In genomic region chr9:38091310-38092199, GRCh38 we compare ENCODE assay signal across 1 cellular context.
TF ChIP-seq lines count a peak whose summit lies in the region.

No MANE protein-coding gene starts in this region.

TF ChIP-seq in H1, 55 proteins besides CTCF, POLR2A, EP300 and RAD21:
- no peak for TF ChIP-seq RNF2 (IDR thresholded peaks at IDR 0.05; ENCODE audit: borderline replicate concordance, low read depth, low read length, missing control alignments, poor library complexity, severe bottlenecking)
- TF ChIP-seq TCF12 (IDR thresholded peaks at IDR 0.05; ENCODE audit: low read depth, low read length): no peak
- no peak for TF ChIP-seq PHF8 (conservative IDR thresholded peaks at IDR 0.05; ENCODE audit: low read depth, low read length)
- TF ChIP-seq TEAD4 (IDR thresholded peaks at IDR 0.05; ENCODE audit: low read depth, low read length): no peak
- no peak for TF ChIP-seq CTBP2 (IDR thresholded peaks at IDR 0.05; ENCODE audit: borderline replicate concordance, insufficient read depth, insufficient read length, low read length)
- TF ChIP-seq RFX5 (IDR thresholded peaks at IDR 0.05; ENCODE audit: borderline replicate concordance, low read depth, low read length): no peak
- no peak for TF ChIP-seq SP4 (IDR thresholded peaks at IDR 0.05; ENCODE audit: low read length)
- no peak for TF ChIP-seq NRF1 (IDR thresholded peaks at IDR 0.05; ENCODE audit: low read depth, low read length)
- TF ChIP-seq USF2 (IDR thresholded peaks at IDR 0.05; ENCODE audit: low read length): no peak
- no peak for TF ChIP-seq YY1 (IDR thresholded peaks at IDR 0.05; ENCODE audit: low read depth, low read length)
- TF ChIP-seq, protein P1, sequence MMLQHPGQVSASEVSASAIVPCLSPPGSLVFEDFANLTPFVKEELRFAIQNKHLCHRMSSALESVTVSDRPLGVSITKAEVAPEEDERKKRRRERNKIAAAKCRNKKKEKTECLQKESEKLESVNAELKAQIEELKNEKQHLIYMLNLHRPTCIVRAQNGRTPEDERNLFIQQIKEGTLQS (IDR thresholded peaks at IDR 0.05; ENCODE audit: insufficient read depth, low read depth, low read length): no peak
- no peak for TF ChIP-seq EZH2 (IDR thresholded peaks at IDR 0.05; ENCODE audit: low read depth, low read length, severe bottlenecking)
- no peak for TF ChIP-seq GABPA (IDR thresholded peaks at IDR 0.05; ENCODE audit: borderline replicate concordance, insufficient read depth, low read length)
- no peak for TF ChIP-seq SAP30 (IDR thresholded peaks at IDR 0.05; ENCODE audit: insufficient read depth, insufficient replicate concordance, low read length)
- TF ChIP-seq SP2 (IDR thresholded peaks at IDR 0.05; ENCODE audit: low read length): no peak
- no peak for TF ChIP-seq JUND (IDR thresholded peaks at IDR 0.05; ENCODE audit: low read length)
- no peak for TF ChIP-seq TAF7 (optimal IDR thresholded peaks at IDR 0.05; ENCODE audit: borderline replicate concordance, low read depth, low read length)
- TF ChIP-seq, protein P2, sequence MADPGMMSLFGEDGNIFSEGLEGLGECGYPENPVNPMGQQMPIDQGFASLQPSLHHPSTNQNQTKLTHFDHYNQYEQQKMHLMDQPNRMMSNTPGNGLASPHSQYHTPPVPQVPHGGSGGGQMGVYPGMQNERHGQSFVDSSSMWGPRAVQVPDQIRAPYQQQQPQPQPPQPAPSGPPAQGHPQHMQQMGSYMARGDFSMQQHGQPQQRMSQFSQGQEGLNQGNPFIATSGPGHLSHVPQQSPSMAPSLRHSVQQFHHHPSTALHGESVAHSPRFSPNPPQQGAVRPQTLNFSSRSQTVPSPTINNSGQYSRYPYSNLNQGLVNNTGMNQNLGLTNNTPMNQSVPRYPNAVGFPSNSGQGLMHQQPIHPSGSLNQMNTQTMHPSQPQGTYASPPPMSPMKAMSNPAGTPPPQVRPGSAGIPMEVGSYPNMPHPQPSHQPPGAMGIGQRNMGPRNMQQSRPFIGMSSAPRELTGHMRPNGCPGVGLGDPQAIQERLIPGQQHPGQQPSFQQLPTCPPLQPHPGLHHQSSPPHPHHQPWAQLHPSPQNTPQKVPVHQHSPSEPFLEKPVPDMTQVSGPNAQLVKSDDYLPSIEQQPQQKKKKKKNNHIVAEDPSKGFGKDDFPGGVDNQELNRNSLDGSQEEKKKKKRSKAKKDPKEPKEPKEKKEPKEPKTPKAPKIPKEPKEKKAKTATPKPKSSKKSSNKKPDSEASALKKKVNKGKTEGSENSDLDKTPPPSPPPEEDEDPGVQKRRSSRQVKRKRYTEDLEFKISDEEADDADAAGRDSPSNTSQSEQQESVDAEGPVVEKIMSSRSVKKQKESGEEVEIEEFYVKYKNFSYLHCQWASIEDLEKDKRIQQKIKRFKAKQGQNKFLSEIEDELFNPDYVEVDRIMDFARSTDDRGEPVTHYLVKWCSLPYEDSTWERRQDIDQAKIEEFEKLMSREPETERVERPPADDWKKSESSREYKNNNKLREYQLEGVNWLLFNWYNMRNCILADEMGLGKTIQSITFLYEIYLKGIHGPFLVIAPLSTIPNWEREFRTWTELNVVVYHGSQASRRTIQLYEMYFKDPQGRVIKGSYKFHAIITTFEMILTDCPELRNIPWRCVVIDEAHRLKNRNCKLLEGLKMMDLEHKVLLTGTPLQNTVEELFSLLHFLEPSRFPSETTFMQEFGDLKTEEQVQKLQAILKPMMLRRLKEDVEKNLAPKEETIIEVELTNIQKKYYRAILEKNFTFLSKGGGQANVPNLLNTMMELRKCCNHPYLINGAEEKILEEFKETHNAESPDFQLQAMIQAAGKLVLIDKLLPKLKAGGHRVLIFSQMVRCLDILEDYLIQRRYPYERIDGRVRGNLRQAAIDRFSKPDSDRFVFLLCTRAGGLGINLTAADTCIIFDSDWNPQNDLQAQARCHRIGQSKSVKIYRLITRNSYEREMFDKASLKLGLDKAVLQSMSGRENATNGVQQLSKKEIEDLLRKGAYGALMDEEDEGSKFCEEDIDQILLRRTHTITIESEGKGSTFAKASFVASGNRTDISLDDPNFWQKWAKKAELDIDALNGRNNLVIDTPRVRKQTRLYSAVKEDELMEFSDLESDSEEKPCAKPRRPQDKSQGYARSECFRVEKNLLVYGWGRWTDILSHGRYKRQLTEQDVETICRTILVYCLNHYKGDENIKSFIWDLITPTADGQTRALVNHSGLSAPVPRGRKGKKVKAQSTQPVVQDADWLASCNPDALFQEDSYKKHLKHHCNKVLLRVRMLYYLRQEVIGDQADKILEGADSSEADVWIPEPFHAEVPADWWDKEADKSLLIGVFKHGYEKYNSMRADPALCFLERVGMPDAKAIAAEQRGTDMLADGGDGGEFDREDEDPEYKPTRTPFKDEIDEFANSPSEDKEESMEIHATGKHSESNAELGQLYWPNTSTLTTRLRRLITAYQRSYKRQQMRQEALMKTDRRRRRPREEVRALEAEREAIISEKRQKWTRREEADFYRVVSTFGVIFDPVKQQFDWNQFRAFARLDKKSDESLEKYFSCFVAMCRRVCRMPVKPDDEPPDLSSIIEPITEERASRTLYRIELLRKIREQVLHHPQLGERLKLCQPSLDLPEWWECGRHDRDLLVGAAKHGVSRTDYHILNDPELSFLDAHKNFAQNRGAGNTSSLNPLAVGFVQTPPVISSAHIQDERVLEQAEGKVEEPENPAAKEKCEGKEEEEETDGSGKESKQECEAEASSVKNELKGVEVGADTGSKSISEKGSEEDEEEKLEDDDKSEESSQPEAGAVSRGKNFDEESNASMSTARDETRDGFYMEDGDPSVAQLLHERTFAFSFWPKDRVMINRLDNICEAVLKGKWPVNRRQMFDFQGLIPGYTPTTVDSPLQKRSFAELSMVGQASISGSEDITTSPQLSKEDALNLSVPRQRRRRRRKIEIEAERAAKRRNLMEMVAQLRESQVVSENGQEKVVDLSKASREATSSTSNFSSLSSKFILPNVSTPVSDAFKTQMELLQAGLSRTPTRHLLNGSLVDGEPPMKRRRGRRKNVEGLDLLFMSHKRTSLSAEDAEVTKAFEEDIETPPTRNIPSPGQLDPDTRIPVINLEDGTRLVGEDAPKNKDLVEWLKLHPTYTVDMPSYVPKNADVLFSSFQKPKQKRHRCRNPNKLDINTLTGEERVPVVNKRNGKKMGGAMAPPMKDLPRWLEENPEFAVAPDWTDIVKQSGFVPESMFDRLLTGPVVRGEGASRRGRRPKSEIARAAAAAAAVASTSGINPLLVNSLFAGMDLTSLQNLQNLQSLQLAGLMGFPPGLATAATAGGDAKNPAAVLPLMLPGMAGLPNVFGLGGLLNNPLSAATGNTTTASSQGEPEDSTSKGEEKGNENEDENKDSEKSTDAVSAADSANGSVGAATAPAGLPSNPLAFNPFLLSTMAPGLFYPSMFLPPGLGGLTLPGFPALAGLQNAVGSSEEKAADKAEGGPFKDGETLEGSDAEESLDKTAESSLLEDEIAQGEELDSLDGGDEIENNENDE (IDR thresholded peaks at IDR 0.05; ENCODE audit: insufficient replicate concordance, low read length): no peak
- TF ChIP-seq BRCA1 (IDR thresholded peaks at IDR 0.05; ENCODE audit: low read depth, low read length): no peak
- no peak for TF ChIP-seq ZNF274 (IDR thresholded peaks at IDR 0.05; ENCODE audit: borderline replicate concordance, extremely low read depth, low read length)
TF ChIP-seq in H1: peak in this region for 0.
